Comparison of ENCODE assay signal across 14 cellular contexts in genomic region chr13:33126909-33127607, GRCh38.
DNase-seq lines count a peak whose midpoint lies in the region; ATAC-seq, FAIRE-seq and TF ChIP-seq lines count a peak whose summit lies in the region.
"Had no signal": no experiment of that assay in that cellular context is flagged by ENCODE, and none has a peak within 500 bp of the region (broad histone marks: within the 10 kb centered on the region; RNA-seq: fewer than 3 reads in every experiment).

No MANE protein-coding gene starts in this region.

- FAIRE-seq in K562 (lab: Jason Lieb, UNC): no peak
- no peak for FAIRE-seq in frontal cortex (lab: Jason Lieb, UNC)

- no peak overlapping the region for H3K27ac Mint-ChIP-seq in activated naive CD8-positive, alpha-beta T cell treated with anti-CD3 and anti-CD28 coated beads for 36 hours

- no peaks in the 10 kb centered on the region for H3K27me3 Mint-ChIP-seq in activated naive CD8-positive, alpha-beta T cell treated with anti-CD3 and anti-CD28 coated beads for 36 hours

- TF ChIP-seq EP300 in K562 (IDR thresholded peaks at IDR 0.05; ENCODE audit: low read length): no peak

- H3K79me2 ChIP-seq in K562 (ENCODE audit: control insufficient read depth, insufficient read depth, low read length): no peaks in the 10 kb centered on the region

- no peak for TF ChIP-seq RAD21 in K562 (CRISPR knock-in tag; conservative IDR thresholded peaks at IDR 0.05 in 1 of 2, IDR thresholded peaks at IDR 0.05 in 1 of 2)

- ATAC-seq in K562 (peak; percentile 65), left ventricle myocardium superior (peak; percentile 22), gastrocnemius medialis (peak; percentile 61 to 78), HG02884 (IDR thresholded peaks at IDR 0.05; ENCODE audit: unreplicated experiment) (no peak)

- H3K4me1 ChIP-seq in K562 (replicated peaks in 1 of 2; ENCODE audit: control insufficient read depth in 2 of 2, insufficient read depth in 2 of 2, low read length in 2 of 2): no peaks in the 10 kb centered on the region; a peak in 1 of 5 replicates
- H3K4me1 ChIP-seq in gastrocnemius medialis: peaks cover 42 to 61% of the 10 kb centered on the region in 2 donors

- no peak overlapping the region for H3K4me3 Mint-ChIP-seq in activated naive CD8-positive, alpha-beta T cell treated with anti-CD3 and anti-CD28 coated beads for 36 hours

- intact Hi-C loops in K562 (cut with micrococcal nuclease) (no loop called here), left ventricle myocardium superior (cut with micrococcal nuclease) (no loop called here), gastrocnemius medialis (cut with DNase I; ENCODE audit: low total_unique reads) (loop anchor here (2.0 to 10.0 kb wide), 6 partner anchors 46 to 592 kb away; partner anchors contain the start of genes N4BP2L2 and STARD13)

- no peak overlapping the region for H3K9ac ChIP-seq in K562 (ENCODE audit: insufficient read depth in 1 of 2, low read depth in 2 of 2, low read length in 2 of 2)
- H3K9ac ChIP-seq: BLaER1 treated with 17β-estradiol and CSF1 and Interleukin-3, amounts not matched to agents 10 nM and 100 nM had no signal

- 0% methylated on average over 10 of the region's 16 CpGs for WGBS in K562 (ENCODE audit: insufficient coverage, low coverage, missing lambda C conversion rate)

- TF ChIP-seq CTCF in K562 (IDR thresholded peaks at IDR 0.05 in 2 of 3, conservative IDR thresholded peaks at IDR 0.05 in 1 of 3; ENCODE audit: insufficient read depth in 2 of 3, low read depth in 1 of 3, low read length in 3 of 3) (peak in 1 of 3 experiments; percentile 8; a peak in 1 of 6 replicates), gastrocnemius medialis (IDR thresholded peaks at IDR 0.05 in 4 of 5, conservative IDR thresholded peaks at IDR 0.05 in 1 of 5) (peak in 3 of 5 experiments; percentile 20 to 38 (median 27))

- POLR2A ChIA-PET in K562 (lab: Yijun Ruan, JAX): no interaction called here

- CTCF ChIA-PET in K562 (lab: Yijun Ruan, JAX; ENCODE audit: low intra/inter-chr PET ratio): no interaction called here

- no peaks in the 10 kb centered on the region for H3K36me3 Mint-ChIP-seq in activated naive CD8-positive, alpha-beta T cell treated with anti-CD3 and anti-CD28 coated beads for 36 hours

- no peak overlapping the region for H3K27ac ChIP-seq in K562 (ENCODE audit: extremely low read depth, low read depth, low read length)
- H3K27ac ChIP-seq in gastrocnemius medialis: peak overlapping the region; percentile 78 to 85 (median 82)

- no peaks in the 10 kb centered on the region for H3K9me3 Mint-ChIP-seq in activated naive CD8-positive, alpha-beta T cell treated with anti-CD3 and anti-CD28 coated beads for 36 hours

- no peak overlapping the region for H3K4me2 ChIP-seq in K562 (ENCODE audit: insufficient read depth, low read length)

- in situ Hi-C loops in K562 (cut with MboI) (no loop called here), gastrocnemius medialis (cut with MboI; ENCODE audit: low sequenced_read_pairs in 4 of 4) (no loop called here), ACHN (cut with HindIII; ENCODE audit: low pct_ligation_motif_present, low pct_unique_long_range_greater_than_20kb, low sequenced_read_pairs) (no loop called here)

- TF ChIP-seq POLR2A in K562 (conservative IDR thresholded peaks at IDR 0.05) (no peak), gastrocnemius medialis (IDR thresholded peaks at IDR 0.05) (no peak)

- BruUV-seq in K562 (replicated peaks; lab: Mats Ljungman, UMichigan): no TSS peak

- H3K9me3 ChIP-seq in K562 (replicated peaks; ENCODE audit: control insufficient read depth, insufficient read depth, low read depth, low read length): no peaks in the 10 kb centered on the region
- H3K9me3 ChIP-seq in gastrocnemius medialis: no peaks in the 10 kb centered on the region
- H3K9me3 ChIP-seq: BLaER1 treated with 17β-estradiol and CSF1 and Interleukin-3, amounts not matched to agents 10 nM and 100 nM had no signal

- H3K27me3 ChIP-seq in K562 (ENCODE audit: control insufficient read depth in 2 of 2, insufficient read depth in 2 of 2, low read length in 2 of 2): peaks cover 0 to 12% of the 10 kb centered on the region in 2 experiments; a peak in 2 of 5 replicates
- H3K27me3 ChIP-seq in gastrocnemius medialis: no peaks in the 10 kb centered on the region
- H3K27me3 ChIP-seq: BLaER1 treated with 17β-estradiol and CSF1 and Interleukin-3, amounts not matched to agents 10 nM and 100 nM had no signal

- DNase-seq in DMS79 (lab: John Stamatoyannopoulos, UW) (peak; percentile 28), K562 (ENCODE audit: extremely low read depth in 1 of 4, low spot score in 3 of 4) (peak in 1 of 4 experiments; percentile 1), left ventricle myocardium superior (peak; percentile 61), gastrocnemius medialis (peak; percentile 38 to 67), ACHN (no peak), frontal cortex (ENCODE audit: low spot score in 2 of 2) (no peak)
- DNase-seq in activated naive CD8-positive, alpha-beta T cell treated with anti-CD3 and anti-CD28 coated beads for 36 hours: no peak
- DNase-seq: activated CD4-positive, CD25-positive, alpha-beta regulatory T cell; effector memory CD4-positive, alpha-beta T cell; NCI-H1930; stimulated activated CD8-positive, alpha-beta memory T cell treated with anti-CD3 and anti-CD28 coated beads, Interleukin-4, amount 100 ng/mL, for 48 hours had no signal

- H2AFZ ChIP-seq in K562 (ENCODE audit: low read depth, low read length): no peak overlapping the region

- H3K4me3 ChIP-seq in K562 (no peak overlapping the region), gastrocnemius medialis (peak overlapping the region in 3 of 4 donors; percentile 28 to 41 (median 32))
- H3K4me3 ChIP-seq: BLaER1 treated with 17β-estradiol and CSF1 and Interleukin-3, amounts not matched to agents 10 nM and 100 nM; skin epidermis had no signal

- no peaks in the 10 kb centered on the region for H4K20me1 ChIP-seq in K562 (replicated peaks; ENCODE audit: control insufficient read depth, insufficient read depth, low read length)
- H4K20me1 ChIP-seq: BLaER1 treated with 17β-estradiol and CSF1 and Interleukin-3, amounts not matched to agents 10 nM and 100 nM had no signal

- no peaks in the 10 kb centered on the region for H3K4me1 Mint-ChIP-seq in activated naive CD8-positive, alpha-beta T cell treated with anti-CD3 and anti-CD28 coated beads for 36 hours

- H3K36me3 ChIP-seq in K562 (ENCODE audit: control insufficient read depth, insufficient read depth, low read length): no peaks in the 10 kb centered on the region
- no peaks in the 10 kb centered on the region for H3K36me3 ChIP-seq in gastrocnemius medialis

- H3K9me1 ChIP-seq in K562 (ENCODE audit: control insufficient read depth, insufficient read depth, low read length): no peaks in the 10 kb centered on the region

TF ChIP-seq in K562, 482 proteins besides CTCF, POLR2A, EP300 and RAD21 (continues in another document):
- TF ChIP-seq PHTF2 (CRISPR knock-in tag; IDR thresholded peaks at IDR 0.05) (no peak), THRA (IDR thresholded peaks at IDR 0.05) (no peak), ZNF140 (CRISPR knock-in tag; IDR thresholded peaks at IDR 0.05) (no peak), ZNF277 (CRISPR knock-in tag; IDR thresholded peaks at IDR 0.05; ENCODE audit: borderline replicate concordance) (no peak), E2F3 (CRISPR knock-in tag; IDR thresholded peaks at IDR 0.05) (no peak), POU5F1 (IDR thresholded peaks at IDR 0.05; ENCODE audit: borderline replicate concordance, low read depth, low read length, partially characterized antibody) (no peak), BRF2 (IDR thresholded peaks at IDR 0.05; ENCODE audit: borderline replicate concordance, insufficient read depth, insufficient read length) (no peak)

Comparison
In these comparisons a context has a peak if more than half of its experiments do, and no peak if none do; other contexts are left out.
1. DNase-seq: peak in DMS79 (single experiment), left ventricle myocardium superior (single experiment) and gastrocnemius medialis (2 of 2); none in ACHN (single experiment), frontal cortex (0 of 2) and activated naive CD8-positive, alpha-beta T cell treated with anti-CD3 and anti-CD28 coated beads for 36 hours (single experiment).